In genomic region chr13:27053235-27053884, GRCh38 we compare ENCODE assay signal across 16 cellular contexts.
DNase-seq lines count a peak whose midpoint lies in the region; ATAC-seq and TF ChIP-seq lines count a peak whose summit lies in the region.
"Had no signal": no experiment of that assay in that cellular context is flagged by ENCODE, and none has a peak within 500 bp of the region (broad histone marks: within the 10 kb centered on the region; RNA-seq: fewer than 3 reads in every experiment).

No MANE protein-coding gene starts in this region.

- TF ChIP-seq CTCF in PC-3 (conservative IDR thresholded peaks at IDR 0.05; ENCODE audit: low read depth, low read length) (no peak), choroid plexus epithelial cell (conservative IDR thresholded peaks at IDR 0.05; ENCODE audit: low read depth, low read length) (no peak), upper lobe of right lung (IDR thresholded peaks at IDR 0.05) (no peak), Calu3 (IDR thresholded peaks at IDR 0.05; ENCODE audit: unreplicated experiment) (no peak)

- no peak for ATAC-seq in activated naive CD8-positive, alpha-beta T cell treated with anti-CD3 and anti-CD28 coated beads, Interleukin-2, amount 50 U/mL, for 24 hours
- ATAC-seq in PC-3 (no peak), upper lobe of right lung (peak; percentile 10), GM19035 (IDR thresholded peaks at IDR 0.05; ENCODE audit: unreplicated experiment) (no peak), GM19467 (IDR thresholded peaks at IDR 0.05; ENCODE audit: unreplicated experiment) (no peak)
- ATAC-seq: CD8-positive, alpha-beta T cell; mucosa of descending colon; sciatic nerve; T-cell; WTC11 had no signal

- H3K27ac ChIP-seq in PC-3 (ENCODE audit: low read length): peak overlapping the region; percentile 91
- no peak overlapping the region for H3K27ac ChIP-seq in upper lobe of right lung

- H3K4me3 Mint-ChIP-seq in activated naive CD8-positive, alpha-beta T cell: no peak overlapping the region
- H3K4me3 Mint-ChIP-seq in activated naive CD8-positive, alpha-beta T cell treated with anti-CD3 and anti-CD28 coated beads, Interleukin-2, amount 50 U/mL, for 24 hours: no peak overlapping the region
- no peak overlapping the region for H3K4me3 Mint-ChIP-seq in Calu3 (ENCODE audit: low read depth, unreplicated experiment)
- H3K4me3 Mint-ChIP-seq: CD8-positive, alpha-beta T cell; T-cell; WTC11 had no signal

- H3K4me1 ChIP-seq in PC-3 (ENCODE audit: insufficient read depth, low read length) (peaks cover 27% of the 10 kb centered on the region), upper lobe of right lung (no peaks in the 10 kb centered on the region)

- no peaks in the 10 kb centered on the region for H3K79me2 ChIP-seq in PC-3 (ENCODE audit: low read length)

- peak overlapping the region; percentile 65 for H3K4me2 ChIP-seq in PC-3 (ENCODE audit: low read length)

- H3K9me3 Mint-ChIP-seq in activated naive CD8-positive, alpha-beta T cell (ENCODE audit: low read depth): no peaks in the 10 kb centered on the region
- H3K9me3 Mint-ChIP-seq in activated naive CD8-positive, alpha-beta T cell treated with anti-CD3 and anti-CD28 coated beads, Interleukin-2, amount 50 U/mL, for 24 hours: no peaks in the 10 kb centered on the region
- H3K9me3 Mint-ChIP-seq in Calu3 (ENCODE audit: low read depth, unreplicated experiment): no peaks in the 10 kb centered on the region
- H3K9me3 Mint-ChIP-seq: CD8-positive, alpha-beta T cell; WTC11 had no signal

- 0 out of 2 replicates have a peak overlapping the region, but pooled peaks have one; percentile 64 for H2AFZ ChIP-seq in PC-3 (ENCODE audit: low read length)

- no peaks in the 10 kb centered on the region for H4K20me1 ChIP-seq in PC-3 (ENCODE audit: low read length)

- H3K9me2 ChIP-seq in PC-3 (replicated peaks; ENCODE audit: low read length): no peaks in the 10 kb centered on the region

- POLR2A ChIA-PET in PC-3 (lab: Charles Lee; ENCODE audit: unreplicated experiment): no interaction called here

- H3K27me3 ChIP-seq in PC-3 (ENCODE audit: low read length) (no peaks in the 10 kb centered on the region), upper lobe of right lung (no peaks in the 10 kb centered on the region)

- H3K4me1 Mint-ChIP-seq in activated naive CD8-positive, alpha-beta T cell (ENCODE audit: low read depth): peaks cover 19% of the 10 kb centered on the region
- H3K4me1 Mint-ChIP-seq in activated naive CD8-positive, alpha-beta T cell treated with anti-CD3 and anti-CD28 coated beads, Interleukin-2, amount 50 U/mL, for 24 hours: peaks cover 1% of the 10 kb centered on the region
- peaks cover 16% of the 10 kb centered on the region for H3K4me1 Mint-ChIP-seq in Calu3 (ENCODE audit: low read depth, unreplicated experiment)

- H3K27ac Mint-ChIP-seq in activated naive CD8-positive, alpha-beta T cell: peak overlapping the region; percentile 41
- H3K27ac Mint-ChIP-seq in activated naive CD8-positive, alpha-beta T cell treated with anti-CD3 and anti-CD28 coated beads, Interleukin-2, amount 50 U/mL, for 24 hours: no peak overlapping the region
- no peak overlapping the region for H3K27ac Mint-ChIP-seq in Calu3 (ENCODE audit: unreplicated experiment)
- H3K27ac Mint-ChIP-seq: CD8-positive, alpha-beta T cell; T-cell; WTC11 had no signal

- intact Hi-C loops in PC-3 (cut with micrococcal nuclease) (no loop called here), upper lobe of right lung (cut with DNase I) (no loop called here), Calu3 (cut with micrococcal nuclease; ENCODE audit: unreplicated experiment) (no loop called here)

- BruUV-seq in PC-3 (replicated peaks; lab: Mats Ljungman, UMichigan) (no TSS peak), Calu3 (replicated peaks; lab: Mats Ljungman, UMichigan) (no TSS peak)

- H3K4me3 ChIP-seq in PC-3 (ENCODE audit: low read length) (no peak overlapping the region), choroid plexus epithelial cell (ENCODE audit: low read depth, low read length) (no peak overlapping the region), upper lobe of right lung (no peak overlapping the region)
- H3K4me3 ChIP-seq: mucosa of descending colon had no signal

- peaks cover 8% of the 10 kb centered on the region for H3K36me3 Mint-ChIP-seq in activated naive CD8-positive, alpha-beta T cell
- no peaks in the 10 kb centered on the region for H3K36me3 Mint-ChIP-seq in activated naive CD8-positive, alpha-beta T cell treated with anti-CD3 and anti-CD28 coated beads, Interleukin-2, amount 50 U/mL, for 24 hours (ENCODE audit: low read depth)
- H3K36me3 Mint-ChIP-seq in Calu3 (ENCODE audit: insufficient read depth, unreplicated experiment): no peaks in the 10 kb centered on the region

- H3K27me3 Mint-ChIP-seq in activated naive CD8-positive, alpha-beta T cell: no peaks in the 10 kb centered on the region
- no peaks in the 10 kb centered on the region for H3K27me3 Mint-ChIP-seq in activated naive CD8-positive, alpha-beta T cell treated with anti-CD3 and anti-CD28 coated beads, Interleukin-2, amount 50 U/mL, for 24 hours
- H3K27me3 Mint-ChIP-seq in Calu3 (ENCODE audit: unreplicated experiment): no peaks in the 10 kb centered on the region
- H3K27me3 Mint-ChIP-seq: T-cell had no signal

- H3K9me3 ChIP-seq in PC-3 (ENCODE audit: low read length): no peaks in the 10 kb centered on the region
- H3K9me3 ChIP-seq in upper lobe of right lung: no peaks in the 10 kb centered on the region

- peak overlapping the region; percentile 59; the same call in 1 of the 2 replicates for H3K9ac ChIP-seq in PC-3 (ENCODE audit: low read length)

- H3K36me3 ChIP-seq in PC-3 (ENCODE audit: low read depth, low read length) (no peaks in the 10 kb centered on the region), upper lobe of right lung (no peaks in the 10 kb centered on the region)

- CTCF ChIA-PET in PC-3 (lab: Charles Lee) (no interaction called here), Calu3 (lab: Charles Lee) (no interaction called here)

- H3F3A ChIP-seq in PC-3 (ENCODE audit: low read length, unreplicated experiment): no peaks in the 10 kb centered on the region

- no peak for DNase-seq in activated naive CD8-positive, alpha-beta T cell treated with anti-CD3 and anti-CD28 coated beads, Interleukin-2, amount 50 U/mL, for 24 hours
- DNase-seq in PC-3 (no peak), choroid plexus epithelial cell (ENCODE audit: low read depth) (peak; percentile 35), upper lobe of right lung (no peak), Calu3 (no peak)
- DNase-seq: activated CD8-positive, alpha-beta memory T cell treated with anti-CD3 and anti-CD28 coated beads for 24 hours; CD8-positive, alpha-beta T cell; mucosa of descending colon; nucleus accumbens; RPMI8226; T-cell had no signal
